In genomic region chr15:69793783-69794451, GRCh38 we compare ENCODE assay signal across 1 cellular context.
TF ChIP-seq lines count a peak whose summit lies in the region.

No MANE protein-coding gene starts in this region.

TF ChIP-seq in HCT116, 20 proteins besides CTCF, POLR2A, EP300 and RAD21:
- no peak for TF ChIP-seq ZFX (IDR thresholded peaks at IDR 0.05)
- TF ChIP-seq REST (IDR thresholded peaks at IDR 0.05; ENCODE audit: low read depth): no peak
- TF ChIP-seq TCF7L2 (IDR thresholded peaks at IDR 0.05; ENCODE audit: borderline replicate concordance, extremely low read depth, insufficient read depth, insufficient read length): no peak
- TF ChIP-seq CBX3 (IDR thresholded peaks at IDR 0.05; ENCODE audit: low read depth): no peak
- no peak for TF ChIP-seq EGR1 (IDR thresholded peaks at IDR 0.05; ENCODE audit: low read depth)
- TF ChIP-seq ATF3 (IDR thresholded peaks at IDR 0.05): no peak
- TF ChIP-seq YY1 (IDR thresholded peaks at IDR 0.05; ENCODE audit: extremely low read depth, insufficient replicate concordance, low read depth, low read length): no peak
- TF ChIP-seq EZH2 (IDR thresholded peaks at IDR 0.05): no peak
TF ChIP-seq in HCT116: peak in this region for 0.
